25 cellular contexts compared by ENCODE assay signal in the genomic region with DNA sequence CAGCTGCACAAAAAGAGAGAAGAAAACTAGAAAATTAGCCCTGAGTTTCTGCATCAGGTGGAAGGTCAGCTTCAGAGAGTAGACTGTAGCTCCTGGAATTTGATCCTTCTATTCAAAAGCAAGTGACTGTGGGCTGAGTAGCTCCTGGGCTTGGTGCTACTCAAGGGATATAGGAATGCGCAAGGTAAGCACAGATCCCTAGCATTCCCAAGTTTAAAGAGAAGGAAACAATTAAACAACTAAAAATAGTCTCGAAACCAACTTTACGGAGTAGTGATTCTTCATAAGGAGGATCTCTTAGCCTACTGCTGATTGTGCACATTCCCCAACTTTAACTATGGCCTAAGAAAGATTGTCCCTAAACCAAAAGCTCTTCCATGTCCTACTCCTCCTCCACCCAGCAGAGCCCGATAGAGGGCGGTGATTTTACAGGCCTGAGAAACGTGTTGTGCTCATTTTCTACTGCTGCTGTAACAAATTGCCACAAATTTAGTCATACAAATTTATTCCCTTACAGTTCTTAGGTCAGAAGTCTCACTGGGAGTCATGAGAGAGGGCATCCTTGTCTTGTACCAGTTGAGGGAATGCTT.
DNase-seq lines count a peak whose midpoint lies in the region; TF ChIP-seq lines count a peak whose summit lies in the region.
"Had no signal": no experiment of that assay in that cellular context is flagged by ENCODE, and none has a peak within 500 bp of the region (broad histone marks: within the 10 kb centered on the region; RNA-seq: fewer than 3 reads in every experiment).

No MANE protein-coding gene starts in this region.

- no peaks in the 10 kb centered on the region for H3K9me3 ChIP-seq in breast epithelium
- H3K9me3 ChIP-seq: BLaER1 treated with 17β-estradiol and CSF1 and Interleukin-3, amounts not matched to agents 10 nM and 100 nM; SK-N-SH; upper lobe of left lung had no signal

- peaks cover 4% of the 10 kb centered on the region for H3K27me3 Mint-ChIP-seq in type B pancreatic cell
- H3K27me3 Mint-ChIP-seq in activated naive CD4-positive, alpha-beta T cell treated with anti-CD3 and anti-CD28 coated beads for 36 hours (ENCODE audit: low read depth): no peaks in the 10 kb centered on the region

- no peak for TF ChIP-seq CTCF in breast epithelium (IDR thresholded peaks at IDR 0.05)
- no peak for TF ChIP-seq CTCF in type B pancreatic cell (conservative IDR thresholded peaks at IDR 0.05)

- no peaks in the 10 kb centered on the region for H3K4me1 ChIP-seq in breast epithelium
- H3K4me1 ChIP-seq: upper lobe of left lung had no signal

- no peak for TF ChIP-seq POLR2A in breast epithelium (IDR thresholded peaks at IDR 0.05)

- H3K4me3 ChIP-seq in breast epithelium: no peak overlapping the region
- H3K4me3 ChIP-seq: BLaER1 treated with 17β-estradiol and CSF1 and Interleukin-3, amounts not matched to agents 10 nM and 100 nM; K562; neural progenitor cell; upper lobe of left lung had no signal

- H3K36me3 Mint-ChIP-seq in type B pancreatic cell: no peaks in the 10 kb centered on the region
- H3K36me3 Mint-ChIP-seq in activated naive CD4-positive, alpha-beta T cell treated with anti-CD3 and anti-CD28 coated beads for 36 hours (ENCODE audit: low read depth): no peaks in the 10 kb centered on the region
- H3K36me3 Mint-ChIP-seq: activated naive CD8-positive, alpha-beta T cell treated with anti-CD3 and anti-CD28 coated beads for 36 hours; neural progenitor cell had no signal

- DNase-seq in OCI-M1 (lab: John Stamatoyannopoulos, UW) (peak; percentile 3), breast epithelium (ENCODE audit: low spot score in 2 of 2) (no peak), islet precursor cell (peak; percentile 78), type B pancreatic cell (ENCODE audit: extremely low spot score, unreplicated experiment) (no peak), NCI-H2029 treated with DMSO at 0.1 percent for 48 hours (lab: John Stamatoyannopoulos, UW) (no peak)
- DNase-seq in activated naive CD4-positive, alpha-beta T cell treated with anti-CD3 and anti-CD28 coated beads for 36 hours: no peak
- no peak for DNase-seq in activated CD8-positive, alpha-beta memory T cell treated with anti-CD3 and anti-CD28 coated beads, Interleukin-2, amount 50 U/mL, for 48 hours
- DNase-seq: activated CD8-positive, alpha-beta T cell treated with anti-CD3 and anti-CD28 coated beads, Interleukin-2, amount 10 ng/mL, durations not matched to agents 7 days and 5 days; activated naive CD8-positive, alpha-beta T cell treated with anti-CD3 and anti-CD28 coated beads for 36 hours; activated T-cell treated with anti-CD3 and anti-CD28 coated beads for 4 hours; aorta; caudate nucleus; GF-D8; NCI-H1436; NCI-H2171; NCI-H524; NK-92 treated with Interleukin-12 subunit alpha and Interleukin-12 subunit beta, amount 100 ng/mL, for 24 hours; right cardiac atrium; SK-N-SH; stimulated activated CD4-positive, alpha-beta T cell treated with anti-CD3 and anti-CD28 coated beads, Interleukin-2, amount 100 ng/mL, for 48 hours; T-helper 17 cell; upper lobe of left lung had no signal

- intact Hi-C loops in breast epithelium (cut with DNase I; ENCODE audit: low total_unique reads): no loop called here
- intact Hi-C loops in activated naive CD4-positive, alpha-beta T cell treated with anti-CD3 and anti-CD28 coated beads for 36 hours (cut with micrococcal nuclease): no loop called here

- H3K27me3 ChIP-seq in breast epithelium: no peaks in the 10 kb centered on the region
- H3K27me3 ChIP-seq: BLaER1 treated with 17β-estradiol and CSF1 and Interleukin-3, amounts not matched to agents 10 nM and 100 nM; neural progenitor cell; upper lobe of left lung had no signal

- H3K27ac ChIP-seq in breast epithelium: peak overlapping the region; percentile 53 to 73
- H3K27ac ChIP-seq: BLaER1 treated with 17β-estradiol and CSF1 and Interleukin-3, amounts not matched to agents 10 nM and 100 nM; neural progenitor cell; upper lobe of left lung had no signal

- H3K9me3 Mint-ChIP-seq in type B pancreatic cell: peaks cover 6% of the 10 kb centered on the region
- no peaks in the 10 kb centered on the region for H3K9me3 Mint-ChIP-seq in activated naive CD4-positive, alpha-beta T cell treated with anti-CD3 and anti-CD28 coated beads for 36 hours
- H3K9me3 Mint-ChIP-seq: activated naive CD8-positive, alpha-beta T cell treated with anti-CD3 and anti-CD28 coated beads for 36 hours; neural progenitor cell had no signal

- H3K27ac Mint-ChIP-seq in type B pancreatic cell: peak overlapping the region; percentile 22
- H3K27ac Mint-ChIP-seq in activated naive CD4-positive, alpha-beta T cell treated with anti-CD3 and anti-CD28 coated beads for 36 hours: no peak overlapping the region
- H3K27ac Mint-ChIP-seq: activated CD8-positive, alpha-beta T cell treated with anti-CD3 and anti-CD28 coated beads, Interleukin-2, amount 10 ng/mL, durations not matched to agents 7 days and 5 days; activated naive CD8-positive, alpha-beta T cell treated with anti-CD3 and anti-CD28 coated beads for 36 hours; neural progenitor cell; T-helper 17 cell had no signal

- H3K36me3 ChIP-seq in breast epithelium: no peaks in the 10 kb centered on the region
- H3K36me3 ChIP-seq: BLaER1 treated with 17β-estradiol and CSF1 and Interleukin-3, amounts not matched to agents 10 nM and 100 nM; neural progenitor cell; upper lobe of left lung had no signal

- no peak overlapping the region for H3K4me3 Mint-ChIP-seq in type B pancreatic cell
- H3K4me3 Mint-ChIP-seq in activated naive CD4-positive, alpha-beta T cell treated with anti-CD3 and anti-CD28 coated beads for 36 hours: no peak overlapping the region
- H3K4me3 Mint-ChIP-seq: activated CD8-positive, alpha-beta T cell treated with anti-CD3 and anti-CD28 coated beads, Interleukin-2, amount 10 ng/mL, durations not matched to agents 7 days and 5 days; activated naive CD8-positive, alpha-beta T cell treated with anti-CD3 and anti-CD28 coated beads for 36 hours; neural progenitor cell; T-helper 17 cell had no signal

- H3K4me1 Mint-ChIP-seq in type B pancreatic cell (ENCODE audit: unreplicated experiment): peaks cover 23% of the 10 kb centered on the region
- H3K4me1 Mint-ChIP-seq in activated naive CD4-positive, alpha-beta T cell treated with anti-CD3 and anti-CD28 coated beads for 36 hours (ENCODE audit: low read depth): no peaks in the 10 kb centered on the region
- H3K4me1 Mint-ChIP-seq: activated naive CD8-positive, alpha-beta T cell treated with anti-CD3 and anti-CD28 coated beads for 36 hours had no signal

- CTCF ChIA-PET in activated naive CD4-positive, alpha-beta T cell treated with anti-CD3 and anti-CD28 coated beads for 36 hours (lab: Charles Lee): interaction anchor here (1.1 to 1.2 kb wide), 2 partner anchors 9 to 80 kb away, joined by 3 to 4 read pairs; no protein-coding TSS in a partner anchor

Comparison
In these comparisons a context has a peak if more than half of its experiments do, and no peak if none do; other contexts are left out.
1. DNase-seq: peak in OCI-M1 (single experiment) and islet precursor cell (single experiment); none in breast epithelium (0 of 2), type B pancreatic cell (single experiment), activated naive CD4-positive, alpha-beta T cell treated with anti-CD3 and anti-CD28 coated beads for 36 hours (single experiment), activated CD8-positive, alpha-beta memory T cell treated with anti-CD3 and anti-CD28 coated beads, Interleukin-2, amount 50 U/mL, for 48 hours (single experiment) and NCI-H2029 treated with DMSO at 0.1 percent for 48 hours (single experiment).